In genomic region chr14:44300911-44301310, GRCh38 we compare ENCODE assay signal across 1 cellular context.
TF ChIP-seq lines count a peak whose summit lies in the region.

No MANE protein-coding gene starts in this region.

TF ChIP-seq in GM23338, 12 proteins besides CTCF, POLR2A, EP300 and RAD21 (continued from another document):
- no peak for TF ChIP-seq REST (IDR thresholded peaks at IDR 0.05; ENCODE audit: unreplicated experiment)
- TF ChIP-seq EZH2 (IDR thresholded peaks at IDR 0.05; ENCODE audit: low read depth, unreplicated experiment), result no peak
- TF ChIP-seq ZNF114 (CRISPR knock-in tag; IDR thresholded peaks at IDR 0.05), result no peak
- TF ChIP-seq ZNF462 (CRISPR knock-in tag; IDR thresholded peaks at IDR 0.05), result no peak
- no peak for TF ChIP-seq POLR2AphosphoS5 (IDR thresholded peaks at IDR 0.05; ENCODE audit: low read depth)
